In the genomic region with DNA sequence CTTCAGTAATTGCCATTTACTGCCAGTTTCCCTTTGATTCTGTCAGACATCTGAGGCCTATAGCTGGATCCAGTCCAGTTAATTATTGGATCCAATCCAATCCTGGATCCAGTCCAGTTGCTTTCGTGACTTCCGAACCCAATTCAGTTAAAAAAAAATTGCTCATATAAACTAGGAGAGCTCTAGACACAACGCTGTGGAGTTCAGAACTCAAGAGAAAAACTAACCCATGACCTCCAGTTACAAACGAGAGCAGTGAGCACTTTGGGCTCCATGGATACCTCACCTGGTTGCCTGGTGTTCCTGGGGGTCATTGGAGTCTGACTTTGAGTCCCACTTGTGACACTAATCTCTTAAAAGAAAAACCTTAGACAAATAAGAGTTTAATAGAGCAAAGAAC, we compare ENCODE assay signal across 19 cellular contexts.
A peak's percentile ranks its signal among the peaks of the same experiment; 100 is the strongest.
DNase-seq lines count a peak whose midpoint lies in the region; ATAC-seq and FAIRE-seq lines count a peak whose summit lies in the region.
"Had no signal": no experiment of that assay in that cellular context is flagged by ENCODE, and none has a peak within 500 bp of the region (broad histone marks: within the 10 kb centered on the region; RNA-seq: fewer than 3 reads in every experiment).

No MANE protein-coding gene starts in this region.

- peaks cover 0 to 13% of the 10 kb centered on the region in 2 donors for H3K4me1 ChIP-seq in small intestine (ENCODE audit: control insufficient read depth in 2 of 2, insufficient read depth in 1 of 2, low read depth in 1 of 2, low read length in 1 of 2)

- WGBS in small intestine, 3 donors = 8 to 21% (median 17%) methylated on average over 4 of the region's 4 CpGs

- no peaks in the 10 kb centered on the region for H3K36me3 ChIP-seq in small intestine (ENCODE audit: control insufficient read depth in 2 of 2, insufficient read depth in 2 of 2, low read length in 2 of 2)
- H3K36me3 ChIP-seq: colonic mucosa, heart left ventricle had no signal

- FAIRE-seq in small intestine (lab: Jason Lieb, UNC) = no peak
- FAIRE-seq: keratinocyte had no signal

- no peaks in the 10 kb centered on the region for H3K9me3 ChIP-seq in small intestine (ENCODE audit: control insufficient read depth, low read depth)
- H3K9me3 ChIP-seq: colonic mucosa, heart left ventricle had no signal

- H3K27me3 ChIP-seq in small intestine (ENCODE audit: control insufficient read depth in 2 of 2, insufficient read depth in 2 of 2, low read length in 2 of 2) = no peaks in the 10 kb centered on the region
- H3K27me3 ChIP-seq: colonic mucosa, heart left ventricle had no signal

- ATAC-seq in HG03139 (IDR thresholded peaks at IDR 0.05; ENCODE audit: unreplicated experiment) = no peak
- ATAC-seq: sciatic nerve, SK-N-SH treated with all-trans-retinoic acid at 6 μM for 48 hours had no signal

- no peak overlapping the region for H3K4me3 ChIP-seq in small intestine (ENCODE audit: low read depth in 1 of 2, low read length in 2 of 2)
- H3K4me3 ChIP-seq: colonic mucosa, heart left ventricle had no signal

- H3K27ac ChIP-seq in small intestine (ENCODE audit: low read depth in 1 of 2, low read length in 1 of 2) = peak overlapping the region; percentile 5 to 61
- H3K27ac ChIP-seq: colonic mucosa had no signal

- DNase-seq in HT-29 (ENCODE audit: low spot score) = peak; percentile 66
- peak; percentile 23 for DNase-seq in NCI-H774 (lab: John Stamatoyannopoulos, UW)
- peak; percentile 60 for DNase-seq in glomerular endothelial cell (ENCODE audit: extremely low read depth, low read depth, low spot score)
- peak; percentile 85 for DNase-seq in small intestine
- DNase-seq in nucleus accumbens (lab: John Stamatoyannopoulos, UW) = no peak
- DNase-seq in AG08396 (ENCODE audit: low spot score) = no peak
- DNase-seq: activated T-cell treated with anti-CD3 and anti-CD28 coated beads, Interleukin-2, amount 50 U/mL, for 24 hours; colonic mucosa; DMS 273 treated with DMSO at 0.1 percent for 48 hours; erythroblast; heart left ventricle; naive B cell; NCI-H226; stimulated activated CD4-positive, alpha-beta T cell treated with anti-CD3 and anti-CD28 coated beads, Interleukin-2, amount 100 ng/mL, for 48 hours; trophoblast cell had no signal

Comparison
In these comparisons a context has a peak if more than half of its experiments do, and no peak if none do; other contexts are left out.
1. DNase-seq: peak in HT-29 (single experiment), NCI-H774 (single experiment), glomerular endothelial cell (single experiment) and small intestine (single experiment); none in nucleus accumbens (0 of 56) and AG08396 (single experiment).